8 cellular contexts compared by ENCODE assay signal in genomic region chr20:2101935-2102584, GRCh38. TPM values are rescaled to one million over a fixed set of nuclear protein-coding genes. Genes with fewer than 3 reads are reported as not detected.
DNase-seq lines count a peak whose midpoint lies in the region; ATAC-seq and TF ChIP-seq lines count a peak whose summit lies in the region.

No MANE protein-coding gene starts in this region.

- peaks cover 0 to 2% (median 0%) of the 10 kb centered on the region in 3 donors for H3K27me3 Mint-ChIP-seq in CD14-positive monocyte (ENCODE audit: low read depth in 3 of 3)
- H3K27me3 Mint-ChIP-seq in activated CD4-positive, alpha-beta T cell treated with anti-CD3 and anti-CD28 coated beads, Interleukin-2, amount 10 ng/mL, durations not matched to agents 7 days and 5 days = peaks cover 4% of the 10 kb centered on the region

- H3K27ac Mint-ChIP-seq in CD14-positive monocyte = peak overlapping the region; percentile 98 to 100 (median 100)
- H3K27ac Mint-ChIP-seq in activated CD4-positive, alpha-beta T cell treated with anti-CD3 and anti-CD28 coated beads, Interleukin-2, amount 10 ng/mL, durations not matched to agents 7 days and 5 days = peak overlapping the region; percentile 100

- intact Hi-C loops in CD14-positive monocyte (cut with micrococcal nuclease) = loop anchor here in 1 of 2 donors (1.0 to 10.0 kb wide), 4 partner anchors 18 to 550 kb away; partner anchors contain the start of genes NOP56 and SIRPA

- CTCF ChIA-PET in activated CD4-positive, alpha-beta T cell treated with anti-CD3 and anti-CD28 coated beads, Interleukin-2, amount 10 ng/mL, durations not matched to agents 7 days and 5 days (lab: Charles Lee) = interaction anchor here (2.0 to 2.4 kb wide), 2 partner anchors 9 to 11 kb away, joined by 8 to 15 read pairs; no protein-coding TSS in a partner anchor

- peak; percentile 85 for ATAC-seq in GM19395 (IDR thresholded peaks at IDR 0.05; ENCODE audit: unreplicated experiment)
- ATAC-seq in HG03521 (IDR thresholded peaks at IDR 0.05; ENCODE audit: unreplicated experiment) = peak; percentile 63

- peak overlapping the region; percentile 80 to 92 for H3K4me3 Mint-ChIP-seq in CD14-positive monocyte
- H3K4me3 Mint-ChIP-seq in activated CD4-positive, alpha-beta T cell treated with anti-CD3 and anti-CD28 coated beads, Interleukin-2, amount 10 ng/mL, durations not matched to agents 7 days and 5 days = peak overlapping the region; percentile 95

- peak overlapping the region; percentile 77 to 97 for H3K27ac ChIP-seq in coronary artery

- peaks cover 40% of the 10 kb centered on the region for H3K4me1 Mint-ChIP-seq in CD14-positive monocyte
- H3K4me1 Mint-ChIP-seq in activated CD4-positive, alpha-beta T cell treated with anti-CD3 and anti-CD28 coated beads, Interleukin-2, amount 10 ng/mL, durations not matched to agents 7 days and 5 days = peaks cover 46% of the 10 kb centered on the region

- peak; percentile 90 for DNase-seq in CD14-positive monocyte (ENCODE audit: low spot score)
- peak; percentile 97 for DNase-seq in NCI-H526 treated with DMSO at 0.1 percent for 48 hours (lab: John Stamatoyannopoulos, UW)
- DNase-seq in activated CD4-positive, alpha-beta T cell treated with anti-CD3 and anti-CD28 coated beads, Interleukin-2, amount 10 ng/mL, durations not matched to agents 7 days and 5 days = peak; percentile 91
- peak; percentile 96 for DNase-seq in coronary artery (ENCODE audit: low spot score)
- peak; percentile 98 for DNase-seq in left kidney (ENCODE audit: low read depth, low spot score)
- DNase-seq in stimulated activated CD4-positive, alpha-beta T cell treated with anti-CD3 and anti-CD28 coated beads, Interleukin-1b, Interleukin-23, amount 100 ng/mL, for 48 hours = peak; percentile 88

- peak overlapping the region; percentile 91 for H3K4me3 ChIP-seq in coronary artery

- H3K9me3 Mint-ChIP-seq in CD14-positive monocyte = no peaks in the 10 kb centered on the region
- no peaks in the 10 kb centered on the region for H3K9me3 Mint-ChIP-seq in activated CD4-positive, alpha-beta T cell treated with anti-CD3 and anti-CD28 coated beads, Interleukin-2, amount 10 ng/mL, durations not matched to agents 7 days and 5 days

- TF ChIP-seq CTCF in CD14-positive monocyte (IDR thresholded peaks at IDR 0.05) (no peak), coronary artery (IDR thresholded peaks at IDR 0.05) (no peak)

- peaks cover 13 to 21% of the 10 kb centered on the region in 2 donors for H3K36me3 Mint-ChIP-seq in CD14-positive monocyte
- H3K36me3 Mint-ChIP-seq in activated CD4-positive, alpha-beta T cell treated with anti-CD3 and anti-CD28 coated beads, Interleukin-2, amount 10 ng/mL, durations not matched to agents 7 days and 5 days (ENCODE audit: low read depth) = peaks cover 25% of the 10 kb centered on the region

- POLR2A ChIA-PET in activated CD4-positive, alpha-beta T cell treated with anti-CD3 and anti-CD28 coated beads, Interleukin-2, amount 10 ng/mL, durations not matched to agents 7 days and 5 days (lab: Charles Lee) = interaction anchor here (0.6 kb wide), 1 partner anchor 32 kb away, joined by 3 read pairs; no protein-coding TSS in a partner anchor

RNA-seq across cellular contexts. Expression of gene STK35, which starts 0.4 kb away (rescaled TPM):
- polyA plus RNA-seq in CD14-positive monocyte = 1 to 10 TPM; 1.2 to 2.0 TPM
- total RNA-seq in activated CD4-positive, alpha-beta T cell treated with anti-CD3 and anti-CD28 coated beads, Interleukin-2, amount 10 ng/mL, durations not matched to agents 7 days and 5 days = 10 to 100 TPM; 15.8 to 16.1 TPM

Comparison
In these comparisons a context has a peak if more than half of its experiments do, and no peak if none do; other contexts are left out.
1. Peak in every context shown above with its lines: DNase-seq, ATAC-seq, H3K4me3 ChIP-seq and H3K27ac ChIP-seq.